9 cellular contexts compared by ENCODE assay signal in the genomic region with DNA sequence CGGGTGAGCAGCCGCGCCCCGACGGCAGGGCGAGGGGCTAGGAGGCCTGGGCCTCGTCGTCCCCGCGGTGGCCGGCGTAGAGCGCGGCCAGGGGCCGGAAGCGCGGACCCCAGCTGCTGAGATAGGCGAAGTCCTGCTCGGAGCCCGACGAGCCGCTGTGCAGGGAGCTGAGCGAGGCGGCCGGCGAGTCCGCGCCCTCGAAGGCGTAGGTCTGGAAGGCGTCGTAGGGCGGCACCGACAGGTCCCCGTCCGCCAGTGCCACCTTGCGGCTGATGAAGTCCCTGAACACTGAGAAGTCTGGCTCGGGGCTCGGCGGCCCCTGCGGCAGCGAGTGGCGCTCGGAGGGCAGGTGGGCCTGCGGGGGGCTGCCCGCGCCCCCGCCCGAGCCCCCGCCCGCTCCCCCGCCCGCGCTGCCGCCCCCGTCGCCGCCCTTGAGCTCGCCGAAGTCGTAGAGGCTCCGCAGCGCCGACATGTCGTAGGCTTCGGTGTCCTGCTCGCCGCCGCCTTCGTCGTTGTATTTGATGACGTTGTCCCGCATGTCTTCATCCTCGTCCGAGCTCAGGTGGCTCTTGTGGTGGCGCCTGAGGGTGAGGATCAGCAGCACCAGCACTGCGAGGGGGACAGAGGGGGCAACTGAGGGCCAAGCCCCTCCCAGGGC. TPM values are rescaled to one million over a fixed set of nuclear protein-coding genes. Genes with fewer than 3 reads are reported as not detected.
DNase-seq lines count a peak whose midpoint lies in the region; ATAC-seq and TF ChIP-seq lines count a peak whose summit lies in the region.
"Had no signal": no experiment of that assay in that cellular context is flagged by ENCODE, and none has a peak within 500 bp of the region (broad histone marks: within the 10 kb centered on the region; RNA-seq: fewer than 3 reads in every experiment).

No MANE protein-coding gene starts in this region.

- WGBS in thyroid gland, 2 donors: 10 to 12% methylated on average over 11 to 29 of the region's 77 CpGs

- no peak for TF ChIP-seq POLR2A in thyroid gland (IDR thresholded peaks at IDR 0.05)

- H4K20me1 ChIP-seq in osteoblast (ENCODE audit: insufficient read depth, low read length): no peaks in the 10 kb centered on the region

- H3K27me3 ChIP-seq in osteoblast (ENCODE audit: insufficient read depth, low read length) (peaks cover 37% of the 10 kb centered on the region), thyroid gland (peaks cover 9% of the 10 kb centered on the region)

- no peak overlapping the region for H3K4me2 ChIP-seq in osteoblast (ENCODE audit: insufficient read depth, low read length)

- H3K9me3 ChIP-seq in osteoblast (ENCODE audit: low read depth, low read length): no peaks in the 10 kb centered on the region
- H3K9me3 ChIP-seq in thyroid gland: no peaks in the 10 kb centered on the region
- H3K9me3 ChIP-seq: SJSA1 had no signal

- H3K27ac Mint-ChIP-seq in activated T-cell treated with anti-CD3 and anti-CD28 coated beads, Interleukin-2, amount 50 U/mL, for 72 hours: no peak overlapping the region

- peak; percentile 92 to 93 for ATAC-seq in activated T-cell treated with anti-CD3 and anti-CD28 coated beads, Interleukin-2, amount 50 U/mL, for 72 hours (replicated peaks in 1 of 2)
- ATAC-seq in HG03342 (IDR thresholded peaks at IDR 0.05; ENCODE audit: unreplicated experiment) (no peak), HG03097 (IDR thresholded peaks at IDR 0.05; ENCODE audit: low FRiP score, unreplicated experiment) (no peak)

- no peak overlapping the region for H3K4me3 ChIP-seq in GM12875 (ENCODE audit: low read depth, low read length)
- H3K4me3 ChIP-seq in fibroblast of villous mesenchyme (ENCODE audit: low read depth, low read length): no peak overlapping the region
- no peak overlapping the region for H3K4me3 ChIP-seq in osteoblast (ENCODE audit: insufficient read depth, low read length)
- no peak overlapping the region for H3K4me3 ChIP-seq in thyroid gland (replicated peaks in 1 of 3)
- H3K4me3 ChIP-seq: SJSA1 had no signal

- peak; percentile 77 for TF ChIP-seq CTCF in GM12875 (IDR thresholded peaks at IDR 0.05; ENCODE audit: borderline replicate concordance, insufficient read depth, low read depth, low read length)
- TF ChIP-seq CTCF in fibroblast of villous mesenchyme (IDR thresholded peaks at IDR 0.05; ENCODE audit: insufficient read depth, low read depth, low read length): peak; percentile 56
- TF ChIP-seq CTCF in osteoblast (IDR thresholded peaks at IDR 0.05; ENCODE audit: extremely low read depth, low read depth, low read length): peak; percentile 36
- peak; percentile 14 to 82 (median 50) for TF ChIP-seq CTCF in thyroid gland (IDR thresholded peaks at IDR 0.05)

- peaks cover 55% of the 10 kb centered on the region for H3K27me3 Mint-ChIP-seq in activated T-cell treated with anti-CD3 and anti-CD28 coated beads, Interleukin-2, amount 50 U/mL, for 72 hours (ENCODE audit: low read depth)

- H3K36me3 ChIP-seq in osteoblast (ENCODE audit: insufficient read depth, low read length) (no peaks in the 10 kb centered on the region), thyroid gland (no peaks in the 10 kb centered on the region)
- H3K36me3 ChIP-seq: SJSA1 had no signal

- no peaks in the 10 kb centered on the region for H3K79me2 ChIP-seq in osteoblast (ENCODE audit: insufficient read depth, low read length)

- DNase-seq in NOMO-1 treated with DMSO at 0.1 percent for 48 hours (lab: John Stamatoyannopoulos, UW; ENCODE audit: unreplicated experiment) (peak; percentile 64), fibroblast of villous mesenchyme (ENCODE audit: low read depth) (peak; percentile 45), osteoblast (ENCODE audit: insufficient read length, low spot score, missing footprints) (peak; percentile 97), thyroid gland (peak; percentile 80 to 81)
- peak; percentile 75 to 82 for DNase-seq in activated T-cell treated with anti-CD3 and anti-CD28 coated beads, Interleukin-2, amount 50 U/mL, for 72 hours

- peak overlapping the region in 1 of 2 donors; percentile 44 for H3K4me3 Mint-ChIP-seq in activated T-cell treated with anti-CD3 and anti-CD28 coated beads, Interleukin-2, amount 50 U/mL, for 72 hours

- no peak overlapping the region for H3K27ac ChIP-seq in osteoblast (ENCODE audit: low read depth, low read length)
- no peak overlapping the region for H3K27ac ChIP-seq in thyroid gland
- H3K27ac ChIP-seq: SJSA1 had no signal

- H2AFZ ChIP-seq in osteoblast (ENCODE audit: low read length): no peak overlapping the region

- H3K9me3 Mint-ChIP-seq in activated T-cell treated with anti-CD3 and anti-CD28 coated beads, Interleukin-2, amount 50 U/mL, for 72 hours: no peaks in the 10 kb centered on the region

- H3K36me3 Mint-ChIP-seq in activated T-cell treated with anti-CD3 and anti-CD28 coated beads, Interleukin-2, amount 50 U/mL, for 72 hours (ENCODE audit: insufficient read depth in 2 of 2): no peaks in the 10 kb centered on the region

- H3K4me1 ChIP-seq in osteoblast (ENCODE audit: insufficient read depth, low read length) (no peaks in the 10 kb centered on the region), thyroid gland (peaks cover 0 to 3% of the 10 kb centered on the region in 2 donors)
- H3K4me1 ChIP-seq: SJSA1 had no signal

- no peaks in the 10 kb centered on the region for H3K4me1 Mint-ChIP-seq in activated T-cell treated with anti-CD3 and anti-CD28 coated beads, Interleukin-2, amount 50 U/mL, for 72 hours (ENCODE audit: low read depth)

- intact Hi-C loops in thyroid gland (cut with DNase I): loop anchor here (5.0 kb wide), 1 partner anchor 152 kb away; no protein-coding TSS in a partner anchor

RNA-seq across cellular contexts. Expression of a gene that starts 56.5 kb away (rescaled TPM):
- 1 to 10 TPM; 3.6 to 4.2 TPM for total RNA-seq in activated T-cell treated with anti-CD3 and anti-CD28 coated beads, Interleukin-2, amount 50 U/mL, for 72 hours
- total RNA-seq in fibroblast of villous mesenchyme (0.43 and 0.97 TPM in 2 replicates), osteoblast (2.5 and 3.5 TPM in 2 replicates), thyroid gland (10 to 100 TPM; 13.0 to 15.9 (median 15.0) TPM)

Comparison
In these comparisons a context has a peak if more than half of its experiments do, and no peak if none do; other contexts are left out.
1. DNase-seq: peak in every context shown above with its lines; median percentile 97 in osteoblast; 80 in thyroid gland; 78 in activated T-cell treated with anti-CD3 and anti-CD28 coated beads, Interleukin-2, amount 50 U/mL, for 72 hours; 64 in NOMO-1 treated with DMSO at 0.1 percent for 48 hours; 45 in fibroblast of villous mesenchyme.
2. ATAC-seq: peak in activated T-cell treated with anti-CD3 and anti-CD28 coated beads, Interleukin-2, amount 50 U/mL, for 72 hours (2 of 2); none in HG03342 (single experiment) and HG03097 (single experiment).
3. Peak in every context shown above with its lines, with median percentiles within 50 percentile points of each other: CTCF ChIP-seq.